ENCODE assay signal across 8 cellular contexts in the genomic region with DNA sequence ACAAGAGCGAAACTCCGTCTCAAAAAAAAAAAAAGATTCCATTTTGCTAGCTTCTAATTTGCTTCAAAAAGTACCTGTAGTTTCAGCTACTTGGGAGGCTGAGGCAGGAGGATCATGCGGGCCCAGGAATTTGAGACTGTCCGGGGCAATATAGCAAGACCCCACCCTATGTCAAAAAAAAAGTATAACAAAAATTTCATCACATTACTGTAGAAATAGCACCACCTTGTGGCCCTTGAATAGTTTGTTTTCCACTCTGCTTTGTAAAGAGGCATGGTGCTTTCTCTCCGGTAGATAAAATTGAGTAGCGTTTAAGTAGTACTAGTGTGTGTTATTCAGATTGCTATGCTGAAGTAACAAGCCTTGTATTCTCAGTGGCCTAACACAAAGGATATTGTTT.
A peak's percentile ranks its signal among the peaks of the same experiment; 100 is the strongest.
DNase-seq lines count a peak whose midpoint lies in the region; ATAC-seq and TF ChIP-seq lines count a peak whose summit lies in the region.

No MANE protein-coding gene starts in this region.

- H3K4me3 Mint-ChIP-seq in nephron progenitor cell = no peak overlapping the region

- ATAC-seq in HG02798 (IDR thresholded peaks at IDR 0.05; ENCODE audit: poor library complexity, unreplicated experiment) = no peak
- no peak for ATAC-seq in HG03139 (IDR thresholded peaks at IDR 0.05; ENCODE audit: unreplicated experiment)

- no peak overlapping the region for H3K4me3 ChIP-seq in fibroblast of mammary gland (ENCODE audit: control insufficient read depth, low read depth, low read length)

- no peaks in the 10 kb centered on the region for H3K9me3 Mint-ChIP-seq in nephron progenitor cell

- peaks cover 4% of the 10 kb centered on the region for H3K27me3 Mint-ChIP-seq in nephron progenitor cell (ENCODE audit: low read depth, poor library complexity)

- peak; percentile 48 for TF ChIP-seq CTCF in fibroblast of mammary gland (conservative IDR thresholded peaks at IDR 0.05; ENCODE audit: control insufficient read depth, insufficient read depth, low read depth, low read length)
- peak; percentile 36 for TF ChIP-seq CTCF in nephron progenitor cell (IDR thresholded peaks at IDR 0.05)

- no peak overlapping the region for H3K27ac Mint-ChIP-seq in nephron progenitor cell

- DNase-seq in AG08396 (ENCODE audit: low spot score) (peak; percentile 23), GM04503 (ENCODE audit: low read depth) (peak; percentile 11), NCI-H187 (lab: John Stamatoyannopoulos, UW) (peak; percentile 26 to 59), T-helper 1 cell (peak in 3 of 5 donors; percentile 20 to 62 (median 35)), fibroblast of mammary gland (ENCODE audit: low read depth) (peak; percentile 78), nephron progenitor cell (no peak)

- no peaks in the 10 kb centered on the region for H3K36me3 Mint-ChIP-seq in nephron progenitor cell (ENCODE audit: low read depth)

- no peaks in the 10 kb centered on the region for H3K4me1 Mint-ChIP-seq in nephron progenitor cell
